In the genomic region with DNA sequence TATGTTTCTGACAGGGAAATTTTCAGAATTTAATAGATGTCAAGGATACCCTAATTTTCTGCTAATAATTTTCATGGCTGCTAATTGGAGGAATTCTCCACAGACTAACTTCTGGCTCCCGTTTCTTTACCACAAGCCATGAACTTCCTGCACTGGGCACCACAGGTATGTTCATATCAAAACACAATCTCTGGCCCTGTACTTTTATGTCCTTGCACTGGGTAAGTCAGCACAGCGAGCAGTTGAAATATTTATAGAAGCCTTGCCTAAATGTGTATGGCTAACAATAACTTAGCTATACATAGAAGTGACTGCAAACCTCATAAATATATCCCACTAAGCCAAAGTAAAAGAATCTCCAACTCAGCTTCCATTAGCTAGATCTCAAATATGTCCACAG, we compare ENCODE assay signal across 25 cellular contexts.
DNase-seq lines count a peak whose midpoint lies in the region; TF ChIP-seq lines count a peak whose summit lies in the region.
"Had no signal": no experiment of that assay in that cellular context is flagged by ENCODE, and none has a peak within 500 bp of the region (broad histone marks: within the 10 kb centered on the region; RNA-seq: fewer than 3 reads in every experiment).

No MANE protein-coding gene starts in this region.

- peak; percentile 27 to 82 for DNase-seq in T47D (ENCODE audit: low read depth in 1 of 2, low spot score in 1 of 2)
- DNase-seq in breast epithelium (ENCODE audit: low spot score in 2 of 2) = no peak
- DNase-seq in HFFc6 = peak; percentile 30
- DNase-seq in astrocyte of the hippocampus (ENCODE audit: low read depth, low spot score) = peak; percentile 71
- peak; percentile 4 for DNase-seq in retinal pigment epithelial cell (ENCODE audit: low read depth)
- no peak for DNase-seq in T-helper 1 cell
- DNase-seq in NCI-H1417 treated with DMSO at 0.1 percent for 48 hours (lab: John Stamatoyannopoulos, UW) = no peak
- DNase-seq in activated CD4-positive, alpha-beta T cell treated with anti-CD3 and anti-CD28 coated beads for 4 hours = no peak
- DNase-seq: activated CD4-positive, alpha-beta T cell treated with anti-CD3 and anti-CD28 coated beads, Interleukin-2, amount 10 ng/mL, durations not matched to agents 7 days and 5 days; activated naive CD4-positive, alpha-beta T cell; activated T-cell treated with anti-CD3 and anti-CD28 coated beads, Interleukin-2, amount 50 U/mL, for 72 hours; CD4-positive, alpha-beta T cell; cortex of kidney; endodermal cell; foreskin keratinocyte; H7; mesendoderm; naive B cell; NCI-H446 treated with DMSO at 0.1 percent for 48 hours; nucleus accumbens; stimulated activated naive CD8-positive, alpha-beta T cell treated with anti-CD3 and anti-CD28 coated beads, Interleukin-15, amount 100 ng/mL, for 72 hours; T1000 had no signal

- no peak overlapping the region for H3K27ac Mint-ChIP-seq in HFFc6
- H3K27ac Mint-ChIP-seq: activated CD4-positive, alpha-beta T cell treated with anti-CD3 and anti-CD28 coated beads, Interleukin-2, amount 10 ng/mL, durations not matched to agents 7 days and 5 days; activated T-cell treated with anti-CD3 and anti-CD28 coated beads, Interleukin-2, amount 50 U/mL, for 72 hours; CD4-positive, alpha-beta T cell; endodermal cell; naive B cell; stimulated activated naive CD8-positive, alpha-beta T cell treated with anti-CD3 and anti-CD28 coated beads, Interleukin-15, amount 100 ng/mL, for 72 hours had no signal

- H3K9me3 ChIP-seq in breast epithelium = no peaks in the 10 kb centered on the region

- peaks cover 44% of the 10 kb centered on the region for H3K4me1 Mint-ChIP-seq in HFFc6 (ENCODE audit: low read depth)
- H3K4me1 Mint-ChIP-seq: activated CD4-positive, alpha-beta T cell treated with anti-CD3 and anti-CD28 coated beads, Interleukin-2, amount 10 ng/mL, durations not matched to agents 7 days and 5 days; endodermal cell; naive B cell; stimulated activated naive CD8-positive, alpha-beta T cell treated with anti-CD3 and anti-CD28 coated beads, Interleukin-15, amount 100 ng/mL, for 72 hours had no signal

- no peak for TF ChIP-seq POLR2A in breast epithelium (IDR thresholded peaks at IDR 0.05)

- TF ChIP-seq CTCF in breast epithelium (IDR thresholded peaks at IDR 0.05) = no peak
- no peak for TF ChIP-seq CTCF in HFFc6 (IDR thresholded peaks at IDR 0.05)
- TF ChIP-seq CTCF in retinal pigment epithelial cell (conservative IDR thresholded peaks at IDR 0.05; ENCODE audit: low read depth, low read length) = no peak

- H3K36me3 ChIP-seq in breast epithelium = no peaks in the 10 kb centered on the region

- H3K27me3 ChIP-seq in breast epithelium = no peaks in the 10 kb centered on the region
- H3K27me3 ChIP-seq: foreskin keratinocyte, hepatocyte had no signal

- H3K4me3 ChIP-seq in breast epithelium (no peak overlapping the region), retinal pigment epithelial cell (ENCODE audit: low read length) (no peak overlapping the region)
- H3K4me3 ChIP-seq: hepatocyte, skin epidermis had no signal

- no peak overlapping the region for H3K27ac ChIP-seq in breast epithelium
- H3K27ac ChIP-seq: 22Rv1, foreskin keratinocyte, hepatocyte, skin epidermis had no signal

- H3K9me3 Mint-ChIP-seq in HFFc6 = peaks cover 4% of the 10 kb centered on the region
- H3K9me3 Mint-ChIP-seq: activated CD4-positive, alpha-beta T cell treated with anti-CD3 and anti-CD28 coated beads, Interleukin-2, amount 10 ng/mL, durations not matched to agents 7 days and 5 days; endodermal cell; stimulated activated naive CD8-positive, alpha-beta T cell treated with anti-CD3 and anti-CD28 coated beads, Interleukin-15, amount 100 ng/mL, for 72 hours had no signal

- in situ Hi-C loops in T47D (cut with HindIII; ENCODE audit: low pct_unique_long_range_greater_than_20kb, low sequenced_read_pairs) = no loop called here

- H3K27me3 Mint-ChIP-seq in HFFc6 (ENCODE audit: insufficient read depth) = peaks cover 1% of the 10 kb centered on the region
- H3K27me3 Mint-ChIP-seq: activated CD4-positive, alpha-beta T cell treated with anti-CD3 and anti-CD28 coated beads, Interleukin-2, amount 10 ng/mL, durations not matched to agents 7 days and 5 days; CD4-positive, alpha-beta T cell; naive B cell; stimulated activated naive CD8-positive, alpha-beta T cell treated with anti-CD3 and anti-CD28 coated beads, Interleukin-15, amount 100 ng/mL, for 72 hours had no signal

- H3K4me3 Mint-ChIP-seq in HFFc6 = no peak overlapping the region
- H3K4me3 Mint-ChIP-seq: activated CD4-positive, alpha-beta T cell treated with anti-CD3 and anti-CD28 coated beads, Interleukin-2, amount 10 ng/mL, durations not matched to agents 7 days and 5 days; activated T-cell treated with anti-CD3 and anti-CD28 coated beads, Interleukin-2, amount 50 U/mL, for 72 hours; CD4-positive, alpha-beta T cell; endodermal cell; naive B cell; stimulated activated naive CD8-positive, alpha-beta T cell treated with anti-CD3 and anti-CD28 coated beads, Interleukin-15, amount 100 ng/mL, for 72 hours had no signal

- no peaks in the 10 kb centered on the region for H3K36me3 Mint-ChIP-seq in HFFc6 (ENCODE audit: low read depth)
- H3K36me3 Mint-ChIP-seq: naive B cell had no signal

- H3K4me1 ChIP-seq in breast epithelium = peaks cover 0 to 9% of the 10 kb centered on the region in 2 donors
- H3K4me1 ChIP-seq: foreskin keratinocyte had no signal

- intact Hi-C loops in breast epithelium (cut with DNase I; ENCODE audit: low total_unique reads) = no loop called here

Comparison
In these comparisons a context has a peak if more than half of its experiments do, and no peak if none do; other contexts are left out.
1. DNase-seq: peak in T47D (2 of 2), HFFc6 (single experiment), astrocyte of the hippocampus (single experiment) and retinal pigment epithelial cell (single experiment); none in breast epithelium (0 of 2), T-helper 1 cell (0 of 5), NCI-H1417 treated with DMSO at 0.1 percent for 48 hours (single experiment) and activated CD4-positive, alpha-beta T cell treated with anti-CD3 and anti-CD28 coated beads for 4 hours (0 of 2).